Comparison of ENCODE assay signal across 13 cellular contexts in genomic region chr1:6357243-6357929, GRCh38. TPM values are rescaled to one million over a fixed set of nuclear protein-coding genes. Genes with fewer than 3 reads are reported as not detected.
DNase-seq lines count a peak whose midpoint lies in the region; ATAC-seq, FAIRE-seq and TF ChIP-seq lines count a peak whose summit lies in the region.
"Had no signal": no experiment of that assay in that cellular context is flagged by ENCODE, and none has a peak within 500 bp of the region (broad histone marks: within the 10 kb centered on the region; RNA-seq: fewer than 3 reads in every experiment).

No MANE protein-coding gene starts in this region.

- H3K36me3 Mint-ChIP-seq in chondrocyte (ENCODE audit: low read depth): no peaks in the 10 kb centered on the region

- H3K27me3 ChIP-seq in neuronal stem cell (ENCODE audit: control insufficient read depth in 3 of 3, insufficient read depth in 3 of 3, low read depth in 1 of 3, low read length in 3 of 3) (no peaks in the 10 kb centered on the region), sigmoid colon (no peaks in the 10 kb centered on the region)

- no peak overlapping the region for H3K23ac ChIP-seq in neuronal stem cell (ENCODE audit: low read depth, low read length, poor library complexity)

- no peak overlapping the region for H3K14ac ChIP-seq in neuronal stem cell (ENCODE audit: low read length)

- H2BK5ac ChIP-seq in neuronal stem cell (ENCODE audit: low read length): no peak overlapping the region

- H3K27ac Mint-ChIP-seq in chondrocyte (ENCODE audit: unreplicated experiment): no peak overlapping the region
- H3K27ac Mint-ChIP-seq: activated naive CD8-positive, alpha-beta T cell treated with anti-CD3 and anti-CD28 coated beads, Interleukin-2, amount 50 U/mL, for 24 hours had no signal

- no peak overlapping the region for H3K4me2 ChIP-seq in neuronal stem cell (ENCODE audit: insufficient read depth, low read length, poor library complexity, severe bottlenecking)

- no peak overlapping the region for H3K4me3 Mint-ChIP-seq in chondrocyte (ENCODE audit: unreplicated experiment)
- H3K4me3 Mint-ChIP-seq: activated naive CD8-positive, alpha-beta T cell treated with anti-CD3 and anti-CD28 coated beads, Interleukin-2, amount 50 U/mL, for 24 hours had no signal

- no peaks in the 10 kb centered on the region for H3K9me3 Mint-ChIP-seq in chondrocyte (ENCODE audit: low read depth)
- H3K9me3 Mint-ChIP-seq: activated naive CD8-positive, alpha-beta T cell treated with anti-CD3 and anti-CD28 coated beads, Interleukin-2, amount 50 U/mL, for 24 hours had no signal

- H3K4me3 ChIP-seq in neuronal stem cell (ENCODE audit: low read length in 2 of 2): no peak overlapping the region
- no peak overlapping the region for H3K4me3 ChIP-seq in sigmoid colon

- H3K4ac ChIP-seq in neuronal stem cell (ENCODE audit: low read length): no peak overlapping the region

- H3K9me3 ChIP-seq in neuronal stem cell (replicated peaks in 1 of 2; ENCODE audit: control insufficient read depth in 2 of 2, insufficient read depth in 1 of 2, low read depth in 1 of 2, low read length in 2 of 2) (no peaks in the 10 kb centered on the region), sigmoid colon (no peaks in the 10 kb centered on the region)

- no peaks in the 10 kb centered on the region for H3K27me3 Mint-ChIP-seq in chondrocyte (ENCODE audit: low read depth)
- H3K27me3 Mint-ChIP-seq: activated naive CD8-positive, alpha-beta T cell treated with anti-CD3 and anti-CD28 coated beads, Interleukin-2, amount 50 U/mL, for 24 hours had no signal

- no peak for FAIRE-seq in D721Med (lab: Jason Lieb, UNC)
- FAIRE-seq: urothelium cell line had no signal

- no peak overlapping the region for H3K27ac ChIP-seq in neuronal stem cell (replicated peaks; ENCODE audit: low read length)
- H3K27ac ChIP-seq in sigmoid colon: no peak overlapping the region

- H2AK5ac ChIP-seq in neuronal stem cell (ENCODE audit: low read depth, low read length): peak overlapping the region; percentile 61

- no peak overlapping the region for H2BK12ac ChIP-seq in neuronal stem cell (ENCODE audit: low read length)

- H4K8ac ChIP-seq in neuronal stem cell (ENCODE audit: low read depth, low read length): no peak overlapping the region

- DNase-seq in D721Med (ENCODE audit: insufficient read length, low spot score) (no peak), HEK293T (ENCODE audit: extremely low spot score) (no peak), chondrocyte (ENCODE audit: low spot score) (no peak), neuronal stem cell (ENCODE audit: low spot score) (no peak), sigmoid colon (no peak), NCI-H1436 treated with DMSO at 0.1 percent for 48 hours (lab: John Stamatoyannopoulos, UW) (no peak), NCI-H187 (lab: John Stamatoyannopoulos, UW) (no peak)
- DNase-seq: activated CD4-positive, alpha-beta T cell treated with anti-CD3 and anti-CD28 coated beads, Interleukin-2, amount 50 U/mL, for 1 hour; activated naive CD8-positive, alpha-beta T cell treated with anti-CD3 and anti-CD28 coated beads, Interleukin-2, amount 50 U/mL, for 24 hours; NCI-H2029; SIG-M5 had no signal

- no CpG with 5 or more reads among the region's 11 CpGs for WGBS in neuronal stem cell (ENCODE audit: extremely low coverage in 2 of 2, insufficient read length in 2 of 2, insufficient replicate concordance in 1 of 2), 2 donors
- WGBS in sigmoid colon, 2 donors: 36 to 76% methylated on average over 11 of the region's 11 CpGs

- TF ChIP-seq CTCF in D721Med (IDR thresholded peaks at IDR 0.05; ENCODE audit: insufficient read depth, missing control alignments): peak; percentile 1
- peak; percentile 44 for TF ChIP-seq CTCF in chondrocyte (IDR thresholded peaks at IDR 0.05)
- no peak for TF ChIP-seq CTCF in sigmoid colon (IDR thresholded peaks at IDR 0.05)

- H2BK15ac ChIP-seq in neuronal stem cell (ENCODE audit: low read length): no peak overlapping the region

- H3K36me3 ChIP-seq in neuronal stem cell (replicated peaks in 1 of 2; ENCODE audit: control insufficient read depth in 2 of 2, insufficient read depth in 2 of 2, low read length in 2 of 2) (peaks cover 0 to 1% of the 10 kb centered on the region in 2 donors), sigmoid colon (no peaks in the 10 kb centered on the region)

- POLR2A ChIA-PET in HEK293T (lab: Yijun Ruan, JAX): no interaction called here

- no peak for ATAC-seq in GM21528 (IDR thresholded peaks at IDR 0.05; ENCODE audit: low FRiP score, unreplicated experiment)
- ATAC-seq: activated naive CD8-positive, alpha-beta T cell treated with anti-CD3 and anti-CD28 coated beads, Interleukin-2, amount 50 U/mL, for 24 hours had no signal

- peaks cover 23% of the 10 kb centered on the region for H3K4me1 Mint-ChIP-seq in chondrocyte (ENCODE audit: low read depth)

- H3K79me1 ChIP-seq in neuronal stem cell (ENCODE audit: low read depth, low read length): peaks cover 19% of the 10 kb centered on the region

- no peak overlapping the region for H2BK120ac ChIP-seq in neuronal stem cell (ENCODE audit: low read depth, low read length)

- CTCF ChIA-PET in HEK293T (lab: Yijun Ruan, JAX): interaction anchor here (0.6 to 2.0 kb wide), 6 partner anchors 9 to 599 kb away, joined by 3 to 9 read pairs (median 4); partner anchors contain the start of gene ACOT7

- peak overlapping the region; percentile 27 for H3K18ac ChIP-seq in neuronal stem cell (ENCODE audit: low read length)

- TF ChIP-seq POLR2A in sigmoid colon (IDR thresholded peaks at IDR 0.05): no peak

- H3K9ac ChIP-seq in neuronal stem cell (ENCODE audit: low read depth, low read length, poor library complexity): no peak overlapping the region

- no peak overlapping the region for H4K91ac ChIP-seq in neuronal stem cell (ENCODE audit: low read depth, low read length, poor library complexity)

- intact Hi-C loops in sigmoid colon (cut with DNase I): no loop called here

- TF ChIP-seq EP300 in sigmoid colon (IDR thresholded peaks at IDR 0.05): no peak

- H2AFZ ChIP-seq in neuronal stem cell (ENCODE audit: low read length): no peak overlapping the region

- H3K4me1 ChIP-seq in neuronal stem cell (ENCODE audit: control insufficient read depth in 2 of 2, insufficient read depth in 1 of 2, low read depth in 1 of 2, low read length in 2 of 2) (peaks cover 22 to 34% of the 10 kb centered on the region in 2 donors), sigmoid colon (peaks cover 0 to 44% (median 41%) of the 10 kb centered on the region in 4 donors)

TF ChIP-seq in HEK293T, 16 proteins besides CTCF, POLR2A, EP300 and RAD21:
- TF ChIP-seq CTBP1 (IDR thresholded peaks at IDR 0.05; ENCODE audit: borderline replicate concordance) (no peak), ZNF384 (IDR thresholded peaks at IDR 0.05) (0 out of 2 replicates have a peak, but pooled peaks have one; percentile 7), HDGF (IDR thresholded peaks at IDR 0.05; ENCODE audit: borderline replicate concordance) (no peak), LEF1 (IDR thresholded peaks at IDR 0.05; ENCODE audit: borderline replicate concordance) (no peak)

RNA-seq across cellular contexts. Expression of gene ACOT7, which starts 36.2 kb away (rescaled TPM):
- total RNA-seq in chondrocyte (43.9 to 48.1 TPM (median 44.0 TPM) in 3 replicates), sigmoid colon (10 to 100 TPM; 17.9 to 26.5 (median 22.2) TPM)
- polyA plus RNA-seq in neuronal stem cell (2013, experiment 1 of 2): 83.2 TPM
- polyA plus RNA-seq in neuronal stem cell (2013, experiment 2 of 2): 81.2 TPM
- 10 to 100 TPM; 54.7 to 81.0 (median 78.8) TPM for polyA plus RNA-seq in sigmoid colon

Comparison
In these comparisons a context has a peak if more than half of its experiments do, and no peak if none do; other contexts are left out.
1. CTCF ChIP-seq: peak in D721Med (single experiment) and chondrocyte (single experiment); none in sigmoid colon (0 of 4).